Comparison of ENCODE assay signal across 8 cellular contexts in genomic region chr1:91511386-91511785, GRCh38. TPM values are rescaled to one million over a fixed set of nuclear protein-coding genes. Genes with fewer than 3 reads are reported as not detected.
A peak's percentile ranks its signal among the peaks of the same experiment; 100 is the strongest.
DNase-seq lines count a peak whose midpoint lies in the region; ATAC-seq and TF ChIP-seq lines count a peak whose summit lies in the region.

No MANE protein-coding gene starts in this region.

- POLR2A ChIA-PET in HEK293 (lab: Yijun Ruan, JAX) (interaction anchor here (0.7 kb wide), 1 partner anchor 793 kb away, joined by 11 read pairs; no protein-coding TSS in a partner anchor), T-cell (lab: Charles Lee) (interaction anchor here (0.6 to 1.1 kb wide), 3 partner anchors 10 to 378 kb away, joined by 6 to 8 read pairs (median 6); no protein-coding TSS in a partner anchor)
- POLR2A ChIA-PET in activated CD4-positive, alpha-beta memory T cell treated with anti-CD3 and anti-CD28 coated beads, Interleukin-2, amount 10 ng/mL, durations not matched to agents 7 days and 5 days (lab: Charles Lee): interaction anchor here (1.0 to 4.1 kb wide), 3 partner anchors 11 to 374 kb away, joined by 3 to 19 read pairs (median 5); partner anchors contain the start of genes CDC7 and TGFBR3

- H3K4me1 Mint-ChIP-seq in CD4-positive, CD25-positive, alpha-beta regulatory T cell: peaks cover 8 to 30% (median 12%) of the 10 kb centered on the region in 4 donors
- H3K4me1 Mint-ChIP-seq in T-cell (peaks cover 4 to 6% (median 6%) of the 10 kb centered on the region in 3 donors), glutamatergic neuron (ENCODE audit: low read depth, unreplicated experiment) (peaks cover 3% of the 10 kb centered on the region)
- peaks cover 32% of the 10 kb centered on the region for H3K4me1 Mint-ChIP-seq in activated CD4-positive, alpha-beta memory T cell treated with anti-CD3 and anti-CD28 coated beads, Interleukin-2, amount 10 ng/mL, durations not matched to agents 7 days and 5 days

- CTCF ChIA-PET in HEK293 (lab: Yijun Ruan, JAX): interaction anchor here (0.6 to 3.3 kb wide), 9 partner anchors 9 to 425 kb away, joined by 3 to 21 read pairs (median 4); partner anchors contain the start of gene TGFBR3
- CTCF ChIA-PET in T-cell (lab: Charles Lee): interaction anchor here (0.6 to 4.6 kb wide), 39 partner anchors 9 to 728 kb away, joined by 3 to 69 read pairs (median 6); partner anchors contain the start of genes TGFBR3 (in 2 of the 2) and CDC7 (in 1 of the 2)
- CTCF ChIA-PET in activated CD4-positive, alpha-beta memory T cell treated with anti-CD3 and anti-CD28 coated beads, Interleukin-2, amount 10 ng/mL, durations not matched to agents 7 days and 5 days (lab: Charles Lee): interaction anchor here (0.6 to 5.3 kb wide), 25 partner anchors 9 to 585 kb away, joined by 3 to 82 read pairs (median 4); partner anchors contain the start of genes CDC7 and TGFBR3

- peaks cover 24% of the 10 kb centered on the region for H3K36me3 Mint-ChIP-seq in CD4-positive, CD25-positive, alpha-beta regulatory T cell
- H3K36me3 Mint-ChIP-seq in T-cell (peaks cover 11% of the 10 kb centered on the region), glutamatergic neuron (ENCODE audit: unreplicated experiment) (no peaks in the 10 kb centered on the region)
- peaks cover 54% of the 10 kb centered on the region for H3K36me3 Mint-ChIP-seq in activated CD4-positive, alpha-beta memory T cell treated with anti-CD3 and anti-CD28 coated beads, Interleukin-2, amount 10 ng/mL, durations not matched to agents 7 days and 5 days (ENCODE audit: low read depth)

- no peaks in the 10 kb centered on the region for H3K9me3 ChIP-seq in CD4-positive, CD25-positive, alpha-beta regulatory T cell (ENCODE audit: control insufficient read depth in 2 of 2, low read length in 2 of 2)
- H3K9me3 ChIP-seq in HEK293 (ENCODE audit: control insufficient read depth, insufficient read depth, low read depth, low read length) (no peaks in the 10 kb centered on the region), thoracic aorta (no peaks in the 10 kb centered on the region)

- peaks cover 3% of the 10 kb centered on the region for H3K4me1 ChIP-seq in CD4-positive, CD25-positive, alpha-beta regulatory T cell (ENCODE audit: control insufficient read depth, insufficient read depth, low read length, poor library complexity, severe bottlenecking)
- no peaks in the 10 kb centered on the region for H3K4me1 ChIP-seq in HEK293 (ENCODE audit: control insufficient read depth, insufficient read depth, low read length)
- no peaks in the 10 kb centered on the region for H3K4me1 ChIP-seq in thoracic aorta (ENCODE audit: control insufficient read depth in 1 of 2, low read depth in 2 of 2)

- no peak for ATAC-seq in CD4-positive, CD25-positive, alpha-beta regulatory T cell (ENCODE audit: low read depth in 2 of 2)
- peak in 3 of 4 experiments; percentile 50 to 60 (median 53) for ATAC-seq in T-cell (replicated peaks in 1 of 4)
- ATAC-seq in thoracic aorta (ENCODE audit: insufficient number of reproducible peaks, low FRiP score, low read depth): no peak
- no peak for ATAC-seq in GM19467 (IDR thresholded peaks at IDR 0.05; ENCODE audit: unreplicated experiment)
- ATAC-seq in GM21526 (IDR thresholded peaks at IDR 0.05; ENCODE audit: low FRiP score, unreplicated experiment): no peak

- no peaks in the 10 kb centered on the region for H3K27me3 Mint-ChIP-seq in CD4-positive, CD25-positive, alpha-beta regulatory T cell
- H3K27me3 Mint-ChIP-seq in T-cell (no peaks in the 10 kb centered on the region), glutamatergic neuron (ENCODE audit: unreplicated experiment) (no peaks in the 10 kb centered on the region)
- no peaks in the 10 kb centered on the region for H3K27me3 Mint-ChIP-seq in activated CD4-positive, alpha-beta memory T cell treated with anti-CD3 and anti-CD28 coated beads, Interleukin-2, amount 10 ng/mL, durations not matched to agents 7 days and 5 days

- no peaks in the 10 kb centered on the region for H3K9me3 Mint-ChIP-seq in CD4-positive, CD25-positive, alpha-beta regulatory T cell
- no peaks in the 10 kb centered on the region for H3K9me3 Mint-ChIP-seq in T-cell
- no peaks in the 10 kb centered on the region for H3K9me3 Mint-ChIP-seq in glutamatergic neuron (ENCODE audit: unreplicated experiment)
- H3K9me3 Mint-ChIP-seq in activated CD4-positive, alpha-beta memory T cell treated with anti-CD3 and anti-CD28 coated beads, Interleukin-2, amount 10 ng/mL, durations not matched to agents 7 days and 5 days: no peaks in the 10 kb centered on the region

- H3K27ac Mint-ChIP-seq in CD4-positive, CD25-positive, alpha-beta regulatory T cell: peak overlapping the region in 1 of 3 donors; percentile 43
- no peak overlapping the region for H3K27ac Mint-ChIP-seq in T-cell
- no peak overlapping the region for H3K27ac Mint-ChIP-seq in glutamatergic neuron (ENCODE audit: unreplicated experiment)
- H3K27ac Mint-ChIP-seq in activated CD4-positive, alpha-beta memory T cell treated with anti-CD3 and anti-CD28 coated beads, Interleukin-2, amount 10 ng/mL, durations not matched to agents 7 days and 5 days: no peak overlapping the region

- TF ChIP-seq CTCF in HEK293 (tag by site-specific recombination; IDR thresholded peaks at IDR 0.05) (no peak), glutamatergic neuron (IDR thresholded peaks at IDR 0.05; ENCODE audit: partially characterized antibody, unreplicated experiment) (peak; percentile 75), thoracic aorta (IDR thresholded peaks at IDR 0.05) (peak; percentile 55)

- no peak overlapping the region for H3K4me3 ChIP-seq in CD4-positive, CD25-positive, alpha-beta regulatory T cell (ENCODE audit: low read depth, low read length)
- H3K4me3 ChIP-seq in HEK293 (ENCODE audit: low read depth, low read length) (no peak overlapping the region), thoracic aorta (no peak overlapping the region)

- peak in 2 of 3 donors; percentile 36 to 67 for DNase-seq in CD4-positive, CD25-positive, alpha-beta regulatory T cell
- DNase-seq in T-cell: no peak
- DNase-seq in glutamatergic neuron: no peak
- DNase-seq in thoracic aorta (ENCODE audit: low spot score): no peak
- no peak for DNase-seq in activated CD4-positive, alpha-beta memory T cell treated with anti-CD3 and anti-CD28 coated beads, Interleukin-2, amount 10 ng/mL, durations not matched to agents 7 days and 5 days

- H3K36me3 ChIP-seq in CD4-positive, CD25-positive, alpha-beta regulatory T cell (ENCODE audit: control insufficient read depth, insufficient read depth, low read length): peaks cover 8% of the 10 kb centered on the region
- H3K36me3 ChIP-seq in HEK293 (ENCODE audit: control insufficient read depth in 2 of 2, insufficient read depth in 1 of 2, low read length in 2 of 2) (peaks cover 48 to 80% of the 10 kb centered on the region in 2 experiments), thoracic aorta (no peaks in the 10 kb centered on the region)

- H3K4me3 Mint-ChIP-seq in CD4-positive, CD25-positive, alpha-beta regulatory T cell: no peak overlapping the region
- no peak overlapping the region for H3K4me3 Mint-ChIP-seq in T-cell
- H3K4me3 Mint-ChIP-seq in glutamatergic neuron (ENCODE audit: unreplicated experiment): no peak overlapping the region
- no peak overlapping the region for H3K4me3 Mint-ChIP-seq in activated CD4-positive, alpha-beta memory T cell treated with anti-CD3 and anti-CD28 coated beads, Interleukin-2, amount 10 ng/mL, durations not matched to agents 7 days and 5 days

- no peaks in the 10 kb centered on the region for H3K27me3 ChIP-seq in CD4-positive, CD25-positive, alpha-beta regulatory T cell (ENCODE audit: control insufficient read depth, insufficient read depth, low read length)
- H3K27me3 ChIP-seq in thoracic aorta (replicated peaks; ENCODE audit: insufficient read depth): no peaks in the 10 kb centered on the region

- H3K27ac ChIP-seq in CD4-positive, CD25-positive, alpha-beta regulatory T cell (ENCODE audit: insufficient read depth, low read length, poor library complexity, severe bottlenecking): no peak overlapping the region
- H3K27ac ChIP-seq in HEK293 (ENCODE audit: extremely low read depth, low read depth, low read length) (no peak overlapping the region), thoracic aorta (no peak overlapping the region)

TF ChIP-seq in HEK293, 187 proteins besides CTCF, POLR2A, EP300 and RAD21:
- peak; percentile 21; the same call in 1 of the 2 replicates for TF ChIP-seq PRDM6 (tag by site-specific recombination; IDR thresholded peaks at IDR 0.05)
- TF ChIP-seq INSM2 (tag by site-specific recombination; IDR thresholded peaks at IDR 0.05): no peak
- peak; percentile 58 for TF ChIP-seq ZNF654 (tag by site-specific recombination; IDR thresholded peaks at IDR 0.05; ENCODE audit: low read depth)
- no peak for TF ChIP-seq ZNF621 (tag by site-specific recombination; IDR thresholded peaks at IDR 0.05)

RNA-seq across cellular contexts. Expression of gene CDC7, which starts 10.7 kb away (rescaled TPM):
- 6.2 TPM for total RNA-seq in CD4-positive, CD25-positive, alpha-beta regulatory T cell
- polyA plus RNA-seq in CD4-positive, CD25-positive, alpha-beta regulatory T cell: 1 to 10 TPM; 3.9 to 7.9 (median 5.4) TPM
- total RNA-seq in T-cell: 1 to 10 TPM; 3.1 to 6.9 (median 6.3) TPM
- 9.9 TPM for total RNA-seq in glutamatergic neuron (ENCODE audit: unreplicated experiment)
- 1 to 10 TPM in 1 of 2 donors, under 1 TPM in 1; 0.14 to 2.1 TPM for total RNA-seq in thoracic aorta
- 10 to 100 TPM; 26.7 to 28.1 TPM for total RNA-seq in activated CD4-positive, alpha-beta memory T cell treated with anti-CD3 and anti-CD28 coated beads, Interleukin-2, amount 10 ng/mL, durations not matched to agents 7 days and 5 days

Comparison
In these comparisons a context has a peak if more than half of its experiments do, and no peak if none do; other contexts are left out.
1. ATAC-seq: peak in T-cell (3 of 4); none in CD4-positive, CD25-positive, alpha-beta regulatory T cell (0 of 2), thoracic aorta (single experiment), GM19467 (single experiment) and GM21526 (single experiment).
2. DNase-seq: peak in CD4-positive, CD25-positive, alpha-beta regulatory T cell (2 of 3); none in T-cell (0 of 34), glutamatergic neuron (single experiment), thoracic aorta (single experiment) and activated CD4-positive, alpha-beta memory T cell treated with anti-CD3 and anti-CD28 coated beads, Interleukin-2, amount 10 ng/mL, durations not matched to agents 7 days and 5 days (single experiment).